ENCODE assay signal across 1 cellular context in genomic region chr6:25637211-25637610, GRCh38.
TF ChIP-seq lines count a peak whose summit lies in the region.

No MANE protein-coding gene starts in this region.

TF ChIP-seq in HepG2, 621 proteins besides CTCF, POLR2A, EP300 and RAD21 (continued from another document and continues in another):
- TF ChIP-seq KDM6A (CRISPR knock-in tag; IDR thresholded peaks at IDR 0.05; ENCODE audit: low read depth) (no peak), ZNF605 (CRISPR knock-in tag; IDR thresholded peaks at IDR 0.05) (no peak), AGO1 (IDR thresholded peaks at IDR 0.05; ENCODE audit: low read depth, low read length, poor library complexity, severe bottlenecking) (no peak), BORCS8-MEF2B (CRISPR knock-in tag; IDR thresholded peaks at IDR 0.05) (no peak), SMAD9 (CRISPR knock-in tag; IDR thresholded peaks at IDR 0.05) (no peak), MEF2D (CRISPR knock-in tag; IDR thresholded peaks at IDR 0.05) (no peak), IRF2 (CRISPR knock-in tag; IDR thresholded peaks at IDR 0.05) (no peak), ZNF883 (CRISPR knock-in tag; IDR thresholded peaks at IDR 0.05; ENCODE audit: not compliant biosample characterization) (no peak), EHMT2 (IDR thresholded peaks at IDR 0.05; ENCODE audit: borderline replicate concordance, low read depth, low read length) (peak; percentile 83; the same call in 1 of the 2 replicates), USF2 (IDR thresholded peaks at IDR 0.05; ENCODE audit: low read depth, low read length) (no peak), USF2 (CRISPR knock-in tag; IDR thresholded peaks at IDR 0.05; ENCODE audit: borderline replicate concordance) (no peak), NKX3-1 (CRISPR knock-in tag; IDR thresholded peaks at IDR 0.05) (no peak), ONECUT2 (CRISPR knock-in tag; IDR thresholded peaks at IDR 0.05) (peak; percentile 77), ZNF777 (CRISPR knock-in tag; IDR thresholded peaks at IDR 0.05) (no peak), ZMAT3 (CRISPR knock-in tag; conservative IDR thresholded peaks at IDR 0.05) (no peak), NCOR1 (IDR thresholded peaks at IDR 0.05; ENCODE audit: borderline replicate concordance, low read length) (peak; percentile 57; the same call in 1 of the 2 replicates), TCF7 (IDR thresholded peaks at IDR 0.05; ENCODE audit: low read depth) (no peak), ZBTB38 (CRISPR knock-in tag; IDR thresholded peaks at IDR 0.05) (no peak), SALL2 (CRISPR knock-in tag; IDR thresholded peaks at IDR 0.05) (no peak), ZUFSP (CRISPR knock-in tag; IDR thresholded peaks at IDR 0.05; ENCODE audit: borderline replicate concordance) (no peak), ZNF235 (CRISPR knock-in tag; IDR thresholded peaks at IDR 0.05; ENCODE audit: borderline replicate concordance) (no peak), NONO (IDR thresholded peaks at IDR 0.05) (no peak), NONO (CRISPR knock-in tag; conservative IDR thresholded peaks at IDR 0.05) (no peak), GTF2F1 (IDR thresholded peaks at IDR 0.05; ENCODE audit: low read length) (no peak), ZNF644 (CRISPR knock-in tag; IDR thresholded peaks at IDR 0.05; ENCODE audit: low read depth) (peak; percentile 85), ZNF550 (CRISPR knock-in tag; IDR thresholded peaks at IDR 0.05; ENCODE audit: borderline replicate concordance) (no peak), NR2C2 (CRISPR knock-in tag; IDR thresholded peaks at IDR 0.05; ENCODE audit: borderline replicate concordance) (no peak), ZNF18 (CRISPR knock-in tag; IDR thresholded peaks at IDR 0.05; ENCODE audit: insufficient replicate concordance) (no peak), ATF1 (CRISPR knock-in tag; IDR thresholded peaks at IDR 0.05) (no peak), ATF7 (IDR thresholded peaks at IDR 0.05) (no peak), ATF7 (CRISPR knock-in tag; IDR thresholded peaks at IDR 0.05) (no peak), ZFP62 (CRISPR knock-in tag; IDR thresholded peaks at IDR 0.05) (no peak), IKZF4 (CRISPR knock-in tag; IDR thresholded peaks at IDR 0.05; ENCODE audit: borderline replicate concordance, low read depth, not compliant biosample characterization) (no peak), SAP130 (CRISPR knock-in tag; IDR thresholded peaks at IDR 0.05; ENCODE audit: low read depth) (no peak; the same call in 1 of the 2 replicates), ZBTB21 (CRISPR knock-in tag; IDR thresholded peaks at IDR 0.05) (no peak), THAP11 (CRISPR knock-in tag; IDR thresholded peaks at IDR 0.05) (peak; percentile 50), ZNF557 (CRISPR knock-in tag; IDR thresholded peaks at IDR 0.05) (no peak), MIER2 (CRISPR knock-in tag; IDR thresholded peaks at IDR 0.05) (peak; percentile 89), IRX3 (CRISPR knock-in tag; IDR thresholded peaks at IDR 0.05; ENCODE audit: borderline replicate concordance, low read depth) (no peak), KLF16 (CRISPR knock-in tag; IDR thresholded peaks at IDR 0.05) (peak in 1 of 2 experiments; percentile 32; a peak in 1 of 4 replicates), HDAC6 (IDR thresholded peaks at IDR 0.05; ENCODE audit: low read depth, low read length) (no peak), HNRNPH1 (optimal IDR thresholded peaks at IDR 0.05; ENCODE audit: low read depth, low read length) (no peak), SATB2 (CRISPR knock-in tag; IDR thresholded peaks at IDR 0.05) (0 out of 2 replicates have a peak, but pooled peaks have one; percentile 35), TEAD3 (CRISPR knock-in tag; optimal IDR thresholded peaks at IDR 0.05; ENCODE audit: borderline replicate concordance) (peak; percentile 68), ZNF670 (CRISPR knock-in tag; IDR thresholded peaks at IDR 0.05; ENCODE audit: borderline replicate concordance) (no peak), NCOA2 (CRISPR knock-in tag; IDR thresholded peaks at IDR 0.05) (peak; percentile 75; the same call in 1 of the 2 replicates)
- TF ChIP-seq, protein P1, sequence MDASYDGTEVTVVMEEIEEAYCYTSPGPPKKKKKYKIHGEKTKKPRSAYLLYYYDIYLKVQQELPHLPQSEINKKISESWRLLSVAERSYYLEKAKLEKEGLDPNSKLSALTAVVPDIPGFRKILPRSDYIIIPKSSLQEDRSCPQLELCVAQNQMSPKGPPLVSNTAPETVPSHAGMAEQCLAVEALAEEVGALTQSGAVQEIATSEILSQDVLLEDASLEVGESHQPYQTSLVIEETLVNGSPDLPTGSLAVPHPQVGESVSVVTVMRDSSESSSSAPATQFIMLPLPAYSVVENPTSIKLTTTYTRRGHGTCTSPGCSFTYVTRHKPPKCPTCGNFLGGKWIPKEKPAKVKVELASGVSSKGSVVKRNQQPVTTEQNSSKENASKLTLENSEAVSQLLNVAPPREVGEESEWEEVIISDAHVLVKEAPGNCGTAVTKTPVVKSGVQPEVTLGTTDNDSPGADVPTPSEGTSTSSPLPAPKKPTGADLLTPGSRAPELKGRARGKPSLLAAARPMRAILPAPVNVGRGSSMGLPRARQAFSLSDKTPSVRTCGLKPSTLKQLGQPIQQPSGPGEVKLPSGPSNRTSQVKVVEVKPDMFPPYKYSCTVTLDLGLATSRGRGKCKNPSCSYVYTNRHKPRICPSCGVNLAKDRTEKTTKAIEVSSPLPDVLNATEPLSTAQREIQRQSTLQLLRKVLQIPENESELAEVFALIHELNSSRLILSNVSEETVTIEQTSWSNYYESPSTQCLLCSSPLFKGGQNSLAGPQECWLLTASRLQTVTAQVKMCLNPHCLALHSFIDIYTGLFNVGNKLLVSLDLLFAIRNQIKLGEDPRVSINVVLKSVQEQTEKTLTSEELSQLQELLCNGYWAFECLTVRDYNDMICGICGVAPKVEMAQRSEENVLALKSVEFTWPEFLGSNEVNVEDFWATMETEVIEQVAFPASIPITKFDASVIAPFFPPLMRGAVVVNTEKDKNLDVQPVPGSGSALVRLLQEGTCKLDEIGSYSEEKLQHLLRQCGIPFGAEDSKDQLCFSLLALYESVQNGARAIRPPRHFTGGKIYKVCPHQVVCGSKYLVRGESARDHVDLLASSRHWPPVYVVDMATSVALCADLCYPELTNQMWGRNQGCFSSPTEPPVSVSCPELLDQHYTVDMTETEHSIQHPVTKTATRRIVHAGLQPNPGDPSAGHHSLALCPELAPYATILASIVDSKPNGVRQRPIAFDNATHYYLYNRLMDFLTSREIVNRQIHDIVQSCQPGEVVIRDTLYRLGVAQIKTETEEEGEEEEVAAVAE (CRISPR knock-in tag; IDR thresholded peaks at IDR 0.05; ENCODE audit: borderline replicate concordance), result no peak
- TF ChIP-seq, protein P2, sequence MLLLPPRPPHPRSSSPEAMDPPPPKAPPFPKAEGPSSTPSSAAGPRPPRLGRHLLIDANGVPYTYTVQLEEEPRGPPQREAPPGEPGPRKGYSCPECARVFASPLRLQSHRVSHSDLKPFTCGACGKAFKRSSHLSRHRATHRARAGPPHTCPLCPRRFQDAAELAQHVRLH (CRISPR knock-in tag; IDR thresholded peaks at IDR 0.05; ENCODE audit: borderline replicate concordance, low read depth), result no peak
- TF ChIP-seq, protein P3, sequence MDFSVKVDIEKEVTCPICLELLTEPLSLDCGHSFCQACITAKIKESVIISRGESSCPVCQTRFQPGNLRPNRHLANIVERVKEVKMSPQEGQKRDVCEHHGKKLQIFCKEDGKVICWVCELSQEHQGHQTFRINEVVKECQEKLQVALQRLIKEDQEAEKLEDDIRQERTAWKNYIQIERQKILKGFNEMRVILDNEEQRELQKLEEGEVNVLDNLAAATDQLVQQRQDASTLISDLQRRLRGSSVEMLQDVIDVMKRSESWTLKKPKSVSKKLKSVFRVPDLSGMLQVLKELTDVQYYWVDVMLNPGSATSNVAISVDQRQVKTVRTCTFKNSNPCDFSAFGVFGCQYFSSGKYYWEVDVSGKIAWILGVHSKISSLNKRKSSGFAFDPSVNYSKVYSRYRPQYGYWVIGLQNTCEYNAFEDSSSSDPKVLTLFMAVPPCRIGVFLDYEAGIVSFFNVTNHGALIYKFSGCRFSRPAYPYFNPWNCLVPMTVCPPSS (IDR thresholded peaks at IDR 0.05), result no peak
- TF ChIP-seq, protein P4, sequence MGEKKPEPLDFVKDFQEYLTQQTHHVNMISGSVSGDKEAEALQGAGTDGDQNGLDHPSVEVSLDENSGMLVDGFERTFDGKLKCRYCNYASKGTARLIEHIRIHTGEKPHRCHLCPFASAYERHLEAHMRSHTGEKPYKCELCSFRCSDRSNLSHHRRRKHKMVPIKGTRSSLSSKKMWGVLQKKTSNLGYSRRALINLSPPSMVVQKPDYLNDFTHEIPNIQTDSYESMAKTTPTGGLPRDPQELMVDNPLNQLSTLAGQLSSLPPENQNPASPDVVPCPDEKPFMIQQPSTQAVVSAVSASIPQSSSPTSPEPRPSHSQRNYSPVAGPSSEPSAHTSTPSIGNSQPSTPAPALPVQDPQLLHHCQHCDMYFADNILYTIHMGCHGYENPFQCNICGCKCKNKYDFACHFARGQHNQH (CRISPR knock-in tag; IDR thresholded peaks at IDR 0.05), result no peak
- TF ChIP-seq, protein P5, sequence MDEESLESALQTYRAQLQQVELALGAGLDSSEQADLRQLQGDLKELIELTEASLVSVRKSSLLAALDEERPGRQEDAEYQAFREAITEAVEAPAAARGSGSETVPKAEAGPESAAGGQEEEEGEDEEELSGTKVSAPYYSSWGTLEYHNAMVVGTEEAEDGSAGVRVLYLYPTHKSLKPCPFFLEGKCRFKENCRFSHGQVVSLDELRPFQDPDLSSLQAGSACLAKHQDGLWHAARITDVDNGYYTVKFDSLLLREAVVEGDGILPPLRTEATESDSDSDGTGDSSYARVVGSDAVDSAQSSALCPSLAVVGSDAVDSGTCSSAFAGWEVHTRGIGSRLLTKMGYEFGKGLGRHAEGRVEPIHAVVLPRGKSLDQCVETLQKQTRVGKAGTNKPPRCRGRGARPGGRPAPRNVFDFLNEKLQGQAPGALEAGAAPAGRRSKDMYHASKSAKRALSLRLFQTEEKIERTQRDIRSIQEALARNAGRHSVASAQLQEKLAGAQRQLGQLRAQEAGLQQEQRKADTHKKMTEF (CRISPR knock-in tag; IDR thresholded peaks at IDR 0.05), result 0 out of 2 replicates have a peak, but pooled peaks have one; percentile 18
- TF ChIP-seq, protein P6, sequence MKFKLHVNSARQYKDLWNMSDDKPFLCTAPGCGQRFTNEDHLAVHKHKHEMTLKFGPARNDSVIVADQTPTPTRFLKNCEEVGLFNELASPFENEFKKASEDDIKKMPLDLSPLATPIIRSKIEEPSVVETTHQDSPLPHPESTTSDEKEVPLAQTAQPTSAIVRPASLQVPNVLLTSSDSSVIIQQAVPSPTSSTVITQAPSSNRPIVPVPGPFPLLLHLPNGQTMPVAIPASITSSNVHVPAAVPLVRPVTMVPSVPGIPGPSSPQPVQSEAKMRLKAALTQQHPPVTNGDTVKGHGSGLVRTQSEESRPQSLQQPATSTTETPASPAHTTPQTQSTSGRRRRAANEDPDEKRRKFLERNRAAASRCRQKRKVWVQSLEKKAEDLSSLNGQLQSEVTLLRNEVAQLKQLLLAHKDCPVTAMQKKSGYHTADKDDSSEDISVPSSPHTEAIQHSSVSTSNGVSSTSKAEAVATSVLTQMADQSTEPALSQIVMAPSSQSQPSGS (CRISPR knock-in tag; IDR thresholded peaks at IDR 0.05), result peak; percentile 28; the same call in 1 of the 2 replicates
- TF ChIP-seq, protein P7, sequence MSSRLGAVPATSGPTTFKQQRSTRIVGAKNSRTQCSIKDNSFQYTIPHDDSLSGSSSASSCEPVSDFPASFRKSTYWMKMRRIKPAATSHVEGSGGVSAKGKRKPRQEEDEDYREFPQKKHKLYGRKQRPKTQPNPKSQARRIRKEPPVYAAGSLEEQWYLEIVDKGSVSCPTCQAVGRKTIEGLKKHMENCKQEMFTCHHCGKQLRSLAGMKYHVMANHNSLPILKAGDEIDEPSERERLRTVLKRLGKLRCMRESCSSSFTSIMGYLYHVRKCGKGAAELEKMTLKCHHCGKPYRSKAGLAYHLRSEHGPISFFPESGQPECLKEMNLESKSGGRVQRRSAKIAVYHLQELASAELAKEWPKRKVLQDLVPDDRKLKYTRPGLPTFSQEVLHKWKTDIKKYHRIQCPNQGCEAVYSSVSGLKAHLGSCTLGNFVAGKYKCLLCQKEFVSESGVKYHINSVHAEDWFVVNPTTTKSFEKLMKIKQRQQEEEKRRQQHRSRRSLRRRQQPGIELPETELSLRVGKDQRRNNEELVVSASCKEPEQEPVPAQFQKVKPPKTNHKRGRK (CRISPR knock-in tag; IDR thresholded peaks at IDR 0.05), result no peak
